14 cellular contexts compared by ENCODE assay signal in the genomic region with DNA sequence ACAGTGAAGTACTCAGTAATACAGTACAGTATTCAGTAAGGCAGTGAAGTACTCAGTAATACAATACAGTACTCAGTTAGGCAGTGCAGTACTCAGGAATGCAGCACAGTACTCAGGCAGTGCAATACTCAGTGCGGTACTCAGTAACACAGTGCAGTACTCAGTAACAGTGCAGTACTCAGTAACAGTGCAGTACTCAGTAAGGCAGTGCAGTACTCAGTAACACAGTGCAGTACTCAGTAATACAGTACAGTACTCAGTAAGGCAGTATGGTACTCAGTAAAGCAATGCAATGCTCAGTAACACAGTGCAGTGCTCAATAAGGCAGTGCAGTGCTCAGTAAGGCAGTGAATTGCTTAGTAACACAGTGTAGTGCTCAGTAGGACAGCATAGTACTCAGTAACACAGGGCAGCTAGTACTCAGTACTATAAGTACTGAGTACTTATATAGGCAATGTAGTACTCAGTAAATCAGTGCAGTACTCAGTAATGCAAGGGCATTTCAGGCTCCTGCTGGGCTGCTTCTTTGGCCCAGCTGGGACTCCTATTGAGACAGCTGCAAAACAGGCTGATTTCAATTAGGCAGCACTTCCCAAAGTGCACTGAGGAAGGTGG.
"Had no signal": no experiment of that assay in that cellular context is flagged by ENCODE, and none has a peak within 500 bp of the region (broad histone marks: within the 10 kb centered on the region; RNA-seq: fewer than 3 reads in every experiment).

No MANE protein-coding gene starts in this region.

- H3K27ac Mint-ChIP-seq: activated B cell treated with CpG ODN at 0.5 μM for 24 hours; activated CD4-positive, alpha-beta T cell treated with anti-CD3 and anti-CD28 coated beads, Interleukin-2, amount 10 ng/mL, durations not matched to agents 24 days and 14 days; activated naive CD8-positive, alpha-beta T cell treated with anti-CD3 and anti-CD28 coated beads, Interleukin-2, amount 50 U/mL, for 24 hours; nephron progenitor cell; stimulated activated naive CD8-positive, alpha-beta T cell treated with anti-CD3 and anti-CD28 coated beads, Interleukin-15, Interleukin-2, amounts not matched to agents 100 ng/mL and 50 ng/mL, for 24 hours had no signal

- H3K27me3 Mint-ChIP-seq: activated B cell treated with CpG ODN at 0.5 μM for 24 hours; activated CD4-positive, alpha-beta T cell treated with anti-CD3 and anti-CD28 coated beads, Interleukin-2, amount 10 ng/mL, durations not matched to agents 24 days and 14 days; activated naive CD8-positive, alpha-beta T cell treated with anti-CD3 and anti-CD28 coated beads, Interleukin-2, amount 50 U/mL, for 24 hours; stimulated activated naive CD8-positive, alpha-beta T cell treated with anti-CD3 and anti-CD28 coated beads, Interleukin-15, Interleukin-2, amounts not matched to agents 100 ng/mL and 50 ng/mL, for 24 hours had no signal

- FAIRE-seq: endometrium had no signal

- H3K4me1 ChIP-seq: ascending aorta, foreskin keratinocyte, vagina had no signal

- H3K36me3 ChIP-seq: ascending aorta, cardiac muscle cell, thoracic aorta, vagina had no signal

- H3K4me1 Mint-ChIP-seq: activated B cell treated with CpG ODN at 0.5 μM for 24 hours; activated CD4-positive, alpha-beta T cell treated with anti-CD3 and anti-CD28 coated beads, Interleukin-2, amount 10 ng/mL, durations not matched to agents 24 days and 14 days; activated naive CD8-positive, alpha-beta T cell treated with anti-CD3 and anti-CD28 coated beads, Interleukin-2, amount 50 U/mL, for 24 hours had no signal

- DNase-seq: activated B cell treated with CpG ODN at 0.5 μM for 24 hours; activated CD4-positive, alpha-beta T cell treated with anti-CD3 and anti-CD28 coated beads, Interleukin-2, amount 10 ng/mL, durations not matched to agents 24 days and 14 days; activated naive CD4-positive, alpha-beta T cell treated with Interleukin-2 at 50 U/mL for 16 hours; activated naive CD8-positive, alpha-beta T cell treated with anti-CD3 and anti-CD28 coated beads, Interleukin-2, amount 50 U/mL, for 24 hours; foreskin keratinocyte; nephron progenitor cell; stimulated activated CD4-positive, alpha-beta T cell treated with anti-CD3 and anti-CD28 coated beads, Interleukin-2, amount 100 ng/mL, for 48 hours had no signal

- H3K27ac ChIP-seq: ascending aorta, cardiac muscle cell, foreskin keratinocyte, heart left ventricle, thoracic aorta, vagina had no signal

- H3K9me3 Mint-ChIP-seq: activated B cell treated with CpG ODN at 0.5 μM for 24 hours; activated CD4-positive, alpha-beta T cell treated with anti-CD3 and anti-CD28 coated beads, Interleukin-2, amount 10 ng/mL, durations not matched to agents 24 days and 14 days; activated naive CD8-positive, alpha-beta T cell treated with anti-CD3 and anti-CD28 coated beads, Interleukin-2, amount 50 U/mL, for 24 hours; nephron progenitor cell; stimulated activated naive CD8-positive, alpha-beta T cell treated with anti-CD3 and anti-CD28 coated beads, Interleukin-15, Interleukin-2, amounts not matched to agents 100 ng/mL and 50 ng/mL, for 24 hours had no signal

- H3K4me3 ChIP-seq: ascending aorta, cardiac muscle cell, heart left ventricle, thoracic aorta, vagina had no signal

- H3K27me3 ChIP-seq: ascending aorta, cardiac muscle cell, foreskin keratinocyte, heart left ventricle, vagina had no signal

- H3K9me3 ChIP-seq: ascending aorta, heart left ventricle, thoracic aorta, vagina had no signal

- H3K4me3 Mint-ChIP-seq: activated B cell treated with CpG ODN at 0.5 μM for 24 hours; activated CD4-positive, alpha-beta T cell treated with anti-CD3 and anti-CD28 coated beads, Interleukin-2, amount 10 ng/mL, durations not matched to agents 24 days and 14 days; activated naive CD8-positive, alpha-beta T cell treated with anti-CD3 and anti-CD28 coated beads, Interleukin-2, amount 50 U/mL, for 24 hours; nephron progenitor cell; stimulated activated naive CD8-positive, alpha-beta T cell treated with anti-CD3 and anti-CD28 coated beads, Interleukin-15, Interleukin-2, amounts not matched to agents 100 ng/mL and 50 ng/mL, for 24 hours had no signal

- ATAC-seq: activated naive CD8-positive, alpha-beta T cell treated with anti-CD3 and anti-CD28 coated beads, Interleukin-2, amount 50 U/mL, for 24 hours; foreskin keratinocyte had no signal
